ENCODE assay signal across 14 cellular contexts in the genomic region with DNA sequence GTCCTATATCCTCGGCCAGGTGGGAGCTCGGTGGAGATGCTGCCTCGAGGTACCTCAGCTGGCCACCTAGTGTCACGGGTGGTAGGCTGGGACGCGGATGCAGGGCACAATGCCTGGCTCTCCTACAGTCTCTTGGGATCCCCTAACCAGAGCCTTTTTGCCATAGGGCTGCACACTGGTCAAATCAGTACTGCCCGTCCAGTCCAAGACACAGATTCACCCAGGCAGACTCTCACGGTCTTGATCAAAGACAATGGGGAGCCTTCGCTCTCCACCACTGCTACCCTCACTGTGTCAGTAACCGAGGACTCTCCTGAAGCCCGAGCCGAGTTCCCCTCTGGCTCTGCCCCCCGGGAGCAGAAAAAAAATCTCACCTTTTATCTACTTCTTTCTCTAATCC. TPM values are rescaled to one million over a fixed set of nuclear protein-coding genes. Genes with fewer than 3 reads are reported as not detected.
DNase-seq lines count a peak whose midpoint lies in the region; ATAC-seq, FAIRE-seq and TF ChIP-seq lines count a peak whose summit lies in the region.
"Had no signal": no experiment of that assay in that cellular context is flagged by ENCODE, and none has a peak within 500 bp of the region (broad histone marks: within the 10 kb centered on the region; RNA-seq: fewer than 3 reads in every experiment).

No MANE protein-coding gene starts in this region.

- H3K9me3 ChIP-seq in adipocyte (ENCODE audit: control insufficient read depth, low read length): no peaks in the 10 kb centered on the region
- no peaks in the 10 kb centered on the region for H3K9me3 ChIP-seq in keratinocyte (ENCODE audit: control insufficient read depth, low read depth, low read length)
- H3K9me3 ChIP-seq in smooth muscle cell (replicated peaks; ENCODE audit: low read depth): no peaks in the 10 kb centered on the region
- H3K9me3 ChIP-seq: mucosa of descending colon had no signal

- H3K4me1 ChIP-seq in adipocyte (ENCODE audit: control insufficient read depth, insufficient read depth, low read length): peaks cover 25% of the 10 kb centered on the region
- peaks cover 19% of the 10 kb centered on the region for H3K4me1 ChIP-seq in keratinocyte (ENCODE audit: control insufficient read depth, extremely low read depth, insufficient read depth, low read length)
- H3K4me1 ChIP-seq in smooth muscle cell (ENCODE audit: low read depth): peaks cover 31% of the 10 kb centered on the region

- no peaks in the 10 kb centered on the region for H3K36me3 Mint-ChIP-seq in activated T-helper 1 cell treated with anti-CD3 and anti-CD28 coated beads, Interleukin-12 subunit alpha, Interleukin-12 subunit beta, Interleukin-2, Interleukin-4 antibody, amounts not matched to agents 30 ng/mL and 10 ng/mL and 1 ng/mL, durations not matched to agents 14 hours and 24 hours and 36 hours (ENCODE audit: low read depth)

- intact Hi-C loops in activated T-helper 1 cell treated with anti-CD3 and anti-CD28 coated beads, Interleukin-12 subunit alpha, Interleukin-12 subunit beta, Interleukin-2, Interleukin-4 antibody, amounts not matched to agents 30 ng/mL and 10 ng/mL and 1 ng/mL, durations not matched to agents 14 hours and 24 hours and 36 hours (cut with micrococcal nuclease): loop anchor here (5.0 kb wide), 1 partner anchor 56 kb away; the partner anchor contains the start of gene PCDHGA11

- no peaks in the 10 kb centered on the region for H3K9me1 ChIP-seq in keratinocyte (ENCODE audit: control insufficient read depth, extremely low read depth, insufficient read depth, low read length)

- ATAC-seq in HG02870 (IDR thresholded peaks at IDR 0.05; ENCODE audit: unreplicated experiment): no peak
- no peak for ATAC-seq in HG02623 (IDR thresholded peaks at IDR 0.05; ENCODE audit: unreplicated experiment)
- ATAC-seq: PC-3 had no signal

- peaks cover 23% of the 10 kb centered on the region for H3F3A ChIP-seq in smooth muscle cell (ENCODE audit: low read depth)

- H4K20me1 ChIP-seq in keratinocyte (ENCODE audit: control insufficient read depth, extremely low read depth, insufficient read depth, low read length) (no peaks in the 10 kb centered on the region), smooth muscle cell (ENCODE audit: low read depth) (peaks cover 66% of the 10 kb centered on the region)

- H3K27me3 ChIP-seq in adipocyte (replicated peaks; ENCODE audit: control insufficient read depth, insufficient read depth, low read length) (no peaks in the 10 kb centered on the region), keratinocyte (ENCODE audit: control insufficient read depth, extremely low read depth, insufficient read depth, low read length) (peaks cover 5% of the 10 kb centered on the region), smooth muscle cell (ENCODE audit: low read depth) (no peaks in the 10 kb centered on the region)

- dilution Hi-C loops in keratinocyte (cut with MboI; ENCODE audit: extremely low pct_ligation_motif_present, low sequenced_read_pairs): no loop called here

- peak overlapping the region; percentile 93 for H3K9ac ChIP-seq in adipocyte (ENCODE audit: low read length)
- H3K9ac ChIP-seq in keratinocyte (ENCODE audit: control insufficient read depth, extremely low read depth, insufficient read depth, low read length): no peak overlapping the region
- H3K9ac ChIP-seq in smooth muscle cell (ENCODE audit: low read depth): no peak overlapping the region

- H3K36me3 ChIP-seq in adipocyte (ENCODE audit: control insufficient read depth, insufficient read depth, low read length, severe bottlenecking) (no peaks in the 10 kb centered on the region), keratinocyte (ENCODE audit: control insufficient read depth in 2 of 2, extremely low read depth in 1 of 2, insufficient read depth in 2 of 2, low read length in 2 of 2) (peaks cover 0 to 1% of the 10 kb centered on the region in 2 experiments), smooth muscle cell (ENCODE audit: low read depth) (no peaks in the 10 kb centered on the region)

- no peak overlapping the region for H3K27ac ChIP-seq in keratinocyte (ENCODE audit: control insufficient read depth, insufficient read depth, low read length)
- no peak overlapping the region for H3K27ac ChIP-seq in smooth muscle cell (ENCODE audit: low read depth)

- H2AFZ ChIP-seq in keratinocyte (ENCODE audit: control insufficient read depth, low read length) (no peak overlapping the region), smooth muscle cell (ENCODE audit: low read depth) (no peak overlapping the region)

- no peaks in the 10 kb centered on the region for H3K9me3 Mint-ChIP-seq in activated T-helper 1 cell treated with anti-CD3 and anti-CD28 coated beads, Interleukin-12 subunit alpha, Interleukin-12 subunit beta, Interleukin-2, Interleukin-4 antibody, amounts not matched to agents 30 ng/mL and 10 ng/mL and 1 ng/mL, durations not matched to agents 14 hours and 24 hours and 36 hours

- 87% methylated on average over 13 of the region's 13 CpGs for WGBS in smooth muscle cell (ENCODE audit: low lambda C conversion rate)

- H3K4me3 Mint-ChIP-seq in activated T-helper 1 cell treated with anti-CD3 and anti-CD28 coated beads, Interleukin-12 subunit alpha, Interleukin-12 subunit beta, Interleukin-2, Interleukin-4 antibody, amounts not matched to agents 30 ng/mL and 10 ng/mL and 1 ng/mL, durations not matched to agents 14 hours and 24 hours and 36 hours: no peak overlapping the region

- H3K4me3 ChIP-seq in adipocyte (ENCODE audit: low read length): peak overlapping the region; percentile 97
- H3K4me3 ChIP-seq in keratinocyte (ENCODE audit: control insufficient read depth in 2 of 3, extremely low read depth in 1 of 3, insufficient read depth in 2 of 3, low read depth in 1 of 3, low read length in 3 of 3): peak overlapping the region in 2 of 3 experiments; percentile 11 to 19
- peak overlapping the region; percentile 25 for H3K4me3 ChIP-seq in smooth muscle cell
- H3K4me3 ChIP-seq: mucosa of descending colon had no signal

- no peak for TF ChIP-seq CTCF in keratinocyte (optimal IDR thresholded peaks at IDR 0.05 in 1 of 3, IDR thresholded peaks at IDR 0.05 in 1 of 3, conservative IDR thresholded peaks at IDR 0.05 in 1 of 3; ENCODE audit: extremely low read depth in 1 of 3, insufficient read depth in 2 of 3, low read length in 3 of 3)
- TF ChIP-seq CTCF in smooth muscle cell (IDR thresholded peaks at IDR 0.05; ENCODE audit: borderline replicate concordance, insufficient read depth, poor library complexity, severe bottlenecking): no peak

- H3K27ac Mint-ChIP-seq in activated T-helper 1 cell treated with anti-CD3 and anti-CD28 coated beads, Interleukin-12 subunit alpha, Interleukin-12 subunit beta, Interleukin-2, Interleukin-4 antibody, amounts not matched to agents 30 ng/mL and 10 ng/mL and 1 ng/mL, durations not matched to agents 14 hours and 24 hours and 36 hours: no peak overlapping the region

- FAIRE-seq in keratinocyte (lab: Jason Lieb, UNC): no peak
- FAIRE-seq: H54 had no signal

- H3K79me2 ChIP-seq in keratinocyte (ENCODE audit: control insufficient read depth, insufficient read depth, low read length) (peaks cover 7% of the 10 kb centered on the region), smooth muscle cell (ENCODE audit: low read depth) (peaks cover 63% of the 10 kb centered on the region)

- DNase-seq in EL (peak; percentile 20), adipocyte (ENCODE audit: low read depth) (peak; percentile 35), keratinocyte (ENCODE audit: low read depth, low spot score) (no peak), smooth muscle cell (lab: John Stamatoyannopoulos, UW; ENCODE audit: unreplicated experiment) (no peak), COLO668 (lab: John Stamatoyannopoulos, UW; ENCODE audit: unreplicated experiment) (no peak)
- DNase-seq in activated T-helper 1 cell treated with anti-CD3 and anti-CD28 coated beads, Interleukin-12 subunit alpha, Interleukin-12 subunit beta, Interleukin-2, Interleukin-4 antibody, amounts not matched to agents 30 ng/mL and 10 ng/mL and 1 ng/mL, durations not matched to agents 14 hours and 24 hours and 36 hours (ENCODE audit: low spot score): no peak
- DNase-seq: activated gamma-delta T cell, DND-41, NCI-H1417 treated with DMSO at 0.1 percent for 48 hours, PC-3 had no signal

- H3K4me2 ChIP-seq in keratinocyte (ENCODE audit: control insufficient read depth, extremely low read depth, insufficient read depth, low read depth, low read length): peak overlapping the region; percentile 97
- peak overlapping the region; percentile 85 for H3K4me2 ChIP-seq in smooth muscle cell

- peaks cover 16% of the 10 kb centered on the region for H3K4me1 Mint-ChIP-seq in activated T-helper 1 cell treated with anti-CD3 and anti-CD28 coated beads, Interleukin-12 subunit alpha, Interleukin-12 subunit beta, Interleukin-2, Interleukin-4 antibody, amounts not matched to agents 30 ng/mL and 10 ng/mL and 1 ng/mL, durations not matched to agents 14 hours and 24 hours and 36 hours (ENCODE audit: low read depth)

- peaks cover 65% of the 10 kb centered on the region for H3K27me3 Mint-ChIP-seq in activated T-helper 1 cell treated with anti-CD3 and anti-CD28 coated beads, Interleukin-12 subunit alpha, Interleukin-12 subunit beta, Interleukin-2, Interleukin-4 antibody, amounts not matched to agents 30 ng/mL and 10 ng/mL and 1 ng/mL, durations not matched to agents 14 hours and 24 hours and 36 hours (ENCODE audit: insufficient read depth)

RNA-seq across cellular contexts. Expression of gene PCDHGC3, which starts 2.0 kb away (rescaled TPM):
- 9.8 to 45.1 TPM (median 15.2 TPM) in 3 replicates for polyA plus RNA-seq in keratinocyte
- 13.6 TPM for polyA plus RNA-seq in keratinocyte (2011; ENCODE audit: low read depth)
- polyA plus RNA-seq in keratinocyte (2011; cell fraction: cytosol; rRNA removed): 14.4 TPM in 2 replicates
- 61.1 and 61.9 TPM in 2 replicates for polyA plus RNA-seq in keratinocyte (2011; cell fraction: nucleus; rRNA removed)
- 54.2 and 60.9 TPM in 2 replicates for polyA plus RNA-seq in keratinocyte (2012; ENCODE audit: low replicate concordance)
- polyA minus RNA-seq in keratinocyte: 13.3 to 68.5 TPM (median 17.7 TPM) in 3 replicates
- 22.8 TPM for polyA minus RNA-seq in keratinocyte (2011; cell fraction: cytosol; rRNA and poly(A)+ RNA removed)
- 59.0 and 78.7 TPM in 2 replicates for polyA minus RNA-seq in keratinocyte (2011; cell fraction: nucleus; rRNA and poly(A)+ RNA removed)
- total RNA-seq in smooth muscle cell: 38.2 and 50.3 TPM in 2 replicates
- 98.4 and 111 TPM in 2 replicates for polyA plus RNA-seq in smooth muscle cell
- 0.31 and 0.32 TPM in 2 replicates for total RNA-seq in activated T-helper 1 cell treated with anti-CD3 and anti-CD28 coated beads, Interleukin-12 subunit alpha, Interleukin-12 subunit beta, Interleukin-2, Interleukin-4 antibody, amounts not matched to agents 30 ng/mL and 10 ng/mL and 1 ng/mL, durations not matched to agents 14 hours and 24 hours and 36 hours

RNA-seq across cellular contexts. Expression of gene PCDHGC4, which starts 7.0 kb away (rescaled TPM):
- polyA plus RNA-seq in keratinocyte (0.12 to 0.15 TPM (median 0.13 TPM) in 3 replicates), smooth muscle cell (0.12 and 0.16 TPM in 2 replicates)
- polyA plus RNA-seq in keratinocyte (2011; ENCODE audit: low read depth): not detected
- polyA plus RNA-seq in keratinocyte (2011; cell fraction: cytosol; rRNA removed): 0.10 TPM in 1 of 2 replicates, not detected in the other
- 0.65 and 0.96 TPM in 2 replicates for polyA plus RNA-seq in keratinocyte (2011; cell fraction: nucleus; rRNA removed)
- polyA plus RNA-seq in keratinocyte (2012; ENCODE audit: low replicate concordance): 0.15 and 0.37 TPM in 2 replicates
- polyA minus RNA-seq in keratinocyte: 1.8 to 3.7 TPM (median 2.6 TPM) in 3 replicates
- not detected for polyA minus RNA-seq in keratinocyte (2011; cell fraction: cytosol; rRNA and poly(A)+ RNA removed)
- 1.4 and 3.3 TPM in 2 replicates for polyA minus RNA-seq in keratinocyte (2011; cell fraction: nucleus; rRNA and poly(A)+ RNA removed)
- total RNA-seq in smooth muscle cell: 1.2 and 3.8 TPM in 2 replicates
- not detected in 2 replicates for total RNA-seq in activated T-helper 1 cell treated with anti-CD3 and anti-CD28 coated beads, Interleukin-12 subunit alpha, Interleukin-12 subunit beta, Interleukin-2, Interleukin-4 antibody, amounts not matched to agents 30 ng/mL and 10 ng/mL and 1 ng/mL, durations not matched to agents 14 hours and 24 hours and 36 hours

RNA-seq across cellular contexts. Expression of gene PCDHGC5, which starts 11.1 kb away (rescaled TPM):
- polyA plus RNA-seq in keratinocyte: 0.77 to 1.6 TPM (median 1.5 TPM) in 3 replicates
- 0.12 TPM for polyA plus RNA-seq in keratinocyte (2011; ENCODE audit: low read depth)
- polyA plus RNA-seq in keratinocyte (2011; cell fraction: cytosol; rRNA removed): 0.09 and 0.13 TPM in 2 replicates
- polyA plus RNA-seq in keratinocyte (2011; cell fraction: nucleus; rRNA removed): 2.5 and 2.7 TPM in 2 replicates
- polyA plus RNA-seq in keratinocyte (2012; ENCODE audit: low replicate concordance): 0.39 and 1.6 TPM in 2 replicates
- 4.0 to 6.2 TPM (median 5.4 TPM) in 3 replicates for polyA minus RNA-seq in keratinocyte
- polyA minus RNA-seq in keratinocyte (2011; cell fraction: cytosol; rRNA and poly(A)+ RNA removed): 1.3 TPM
- 6.4 and 7.8 TPM in 2 replicates for polyA minus RNA-seq in keratinocyte (2011; cell fraction: nucleus; rRNA and poly(A)+ RNA removed)
- 1.8 and 3.4 TPM in 2 replicates for total RNA-seq in smooth muscle cell
- 1.5 and 3.3 TPM in 2 replicates for polyA plus RNA-seq in smooth muscle cell
- not detected in 2 replicates for total RNA-seq in activated T-helper 1 cell treated with anti-CD3 and anti-CD28 coated beads, Interleukin-12 subunit alpha, Interleukin-12 subunit beta, Interleukin-2, Interleukin-4 antibody, amounts not matched to agents 30 ng/mL and 10 ng/mL and 1 ng/mL, durations not matched to agents 14 hours and 24 hours and 36 hours

RNA-seq across cellular contexts. Expression of gene PCDHGA12, which starts 47.5 kb away (rescaled TPM):
- 0.69 to 1.9 TPM (median 1.0 TPM) in 3 replicates for polyA plus RNA-seq in keratinocyte
- 1.9 TPM for polyA plus RNA-seq in keratinocyte (2011; ENCODE audit: low read depth)
- 0.43 and 0.55 TPM in 2 replicates for polyA plus RNA-seq in keratinocyte (2011; cell fraction: cytosol; rRNA removed)
- polyA plus RNA-seq in keratinocyte (2011; cell fraction: nucleus; rRNA removed): 2.9 and 4.3 TPM in 2 replicates
- 1.3 and 2.5 TPM in 2 replicates for polyA plus RNA-seq in keratinocyte (2012; ENCODE audit: low replicate concordance)
- polyA minus RNA-seq in keratinocyte: 2.2 to 3.3 TPM (median 2.8 TPM) in 3 replicates
- 1.3 TPM for polyA minus RNA-seq in keratinocyte (2011; cell fraction: cytosol; rRNA and poly(A)+ RNA removed)
- polyA minus RNA-seq in keratinocyte (2011; cell fraction: nucleus; rRNA and poly(A)+ RNA removed): 6.3 and 9.2 TPM in 2 replicates
- 1.7 and 4.5 TPM in 2 replicates for total RNA-seq in smooth muscle cell
- polyA plus RNA-seq in smooth muscle cell: 0.42 and 0.86 TPM in 2 replicates
- total RNA-seq in activated T-helper 1 cell treated with anti-CD3 and anti-CD28 coated beads, Interleukin-12 subunit alpha, Interleukin-12 subunit beta, Interleukin-2, Interleukin-4 antibody, amounts not matched to agents 30 ng/mL and 10 ng/mL and 1 ng/mL, durations not matched to agents 14 hours and 24 hours and 36 hours: 0.18 TPM in 1 of 2 replicates, not detected in the other

RNA-seq across cellular contexts. Expression of gene PCDHGA11, which starts 57.0 kb away (rescaled TPM):
- polyA plus RNA-seq in keratinocyte (1.4 to 2.5 TPM (median 1.4 TPM) in 3 replicates), smooth muscle cell (7.9 and 8.0 TPM in 2 replicates)
- 1.1 TPM for polyA plus RNA-seq in keratinocyte (2011; ENCODE audit: low read depth)
- 0.30 and 0.40 TPM in 2 replicates for polyA plus RNA-seq in keratinocyte (2011; cell fraction: cytosol; rRNA removed)
- polyA plus RNA-seq in keratinocyte (2011; cell fraction: nucleus; rRNA removed): 4.1 and 4.3 TPM in 2 replicates
- 1.2 and 2.1 TPM in 2 replicates for polyA plus RNA-seq in keratinocyte (2012; ENCODE audit: low replicate concordance)
- 2.3 to 3.2 TPM (median 2.6 TPM) in 3 replicates for polyA minus RNA-seq in keratinocyte
- polyA minus RNA-seq in keratinocyte (2011; cell fraction: cytosol; rRNA and poly(A)+ RNA removed): 1.2 TPM
- polyA minus RNA-seq in keratinocyte (2011; cell fraction: nucleus; rRNA and poly(A)+ RNA removed): 7.5 and 12.0 TPM in 2 replicates
- total RNA-seq in smooth muscle cell: 8.7 and 13.2 TPM in 2 replicates
- total RNA-seq in activated T-helper 1 cell treated with anti-CD3 and anti-CD28 coated beads, Interleukin-12 subunit alpha, Interleukin-12 subunit beta, Interleukin-2, Interleukin-4 antibody, amounts not matched to agents 30 ng/mL and 10 ng/mL and 1 ng/mL, durations not matched to agents 14 hours and 24 hours and 36 hours: 0.16 and 0.24 TPM in 2 replicates

Comparison
In these comparisons a context has a peak if more than half of its experiments do, and no peak if none do; other contexts are left out.
1. DNase-seq: peak in EL (single experiment) and adipocyte (single experiment); none in keratinocyte (single experiment), smooth muscle cell (single experiment), activated T-helper 1 cell treated with anti-CD3 and anti-CD28 coated beads, Interleukin-12 subunit alpha, Interleukin-12 subunit beta, Interleukin-2, Interleukin-4 antibody, amounts not matched to agents 30 ng/mL and 10 ng/mL and 1 ng/mL, durations not matched to agents 14 hours and 24 hours and 36 hours (single experiment) and COLO668 (single experiment).
2. H3K4me3 ChIP-seq: peak in every context shown above with its lines; median percentile 97 in adipocyte; 25 in smooth muscle cell; 15 in keratinocyte.
3. RNA of gene PCDHGC3, which starts 2.0 kb away (total RNA-seq): 38.2 to 50.3 TPM in smooth muscle cell; 0.31 to 0.32 TPM in activated T-helper 1 cell treated with anti-CD3 and anti-CD28 coated beads, Interleukin-12 subunit alpha, Interleukin-12 subunit beta, Interleukin-2, Interleukin-4 antibody, amounts not matched to agents 30 ng/mL and 10 ng/mL and 1 ng/mL, durations not matched to agents 14 hours and 24 hours and 36 hours; every median in the first group is over 10 times any median in the second.